ENCODE assay signal across 21 cellular contexts in the genomic region with DNA sequence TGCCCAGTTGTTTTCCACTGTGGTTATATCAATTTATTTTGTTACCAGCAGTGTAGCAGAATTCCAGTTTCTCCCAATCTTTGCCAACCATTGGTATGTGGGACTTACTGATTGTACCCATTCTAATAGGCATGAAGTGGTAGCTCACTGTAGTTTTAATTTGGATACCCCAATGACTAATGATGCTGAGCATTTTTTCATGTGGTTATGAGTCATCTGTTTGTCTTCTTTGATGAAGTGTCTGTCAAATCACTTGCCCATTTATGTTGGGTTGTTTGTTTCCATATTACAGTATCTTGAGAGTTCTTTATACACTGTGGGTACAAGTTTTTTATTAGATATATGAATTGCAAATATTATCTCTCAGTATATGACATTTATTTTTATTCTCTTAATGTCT.
"Had no signal": no experiment of that assay in that cellular context is flagged by ENCODE, and none has a peak within 500 bp of the region (broad histone marks: within the 10 kb centered on the region; RNA-seq: fewer than 3 reads in every experiment).

No MANE protein-coding gene starts in this region.

- H3K4me1 ChIP-seq: adrenal gland, heart left ventricle, right lobe of liver, tibial nerve had no signal

- H3K36me3 ChIP-seq: adrenal gland, heart left ventricle, right lobe of liver, spleen, tibial nerve had no signal

- H3K9me3 Mint-ChIP-seq: activated B cell treated with CpG ODN at 0.5 μM for 24 hours; activated CD4-positive, alpha-beta T cell treated with anti-CD3 and anti-CD28 coated beads, Interleukin-2, amount 10 ng/mL, durations not matched to agents 24 days and 14 days had no signal

- FAIRE-seq: TTC549 had no signal

- H3K9me3 ChIP-seq: adrenal gland, body of pancreas, heart left ventricle, right lobe of liver, tibial nerve had no signal

- H3K4me1 Mint-ChIP-seq: activated B cell treated with CpG ODN at 0.5 μM for 24 hours; activated CD4-positive, alpha-beta T cell treated with anti-CD3 and anti-CD28 coated beads, Interleukin-2, amount 10 ng/mL, durations not matched to agents 24 days and 14 days; natural killer cell; stimulated activated memory B cell treated with anti-CD40 and anti-IgM and Interleukin-4, amounts not matched to agents 10 μg/mL and 1 μg/mL and 100 μg/mL, for 72 hours; T-helper 17 cell had no signal

- H3K36me3 Mint-ChIP-seq: natural killer cell; stimulated activated memory B cell treated with anti-CD40 and anti-IgM and Interleukin-4, amounts not matched to agents 10 μg/mL and 1 μg/mL and 100 μg/mL, for 72 hours had no signal

- H3K27me3 ChIP-seq: adrenal gland, body of pancreas, right lobe of liver, spleen, tibial nerve had no signal

- DNase-seq: activated B cell treated with CpG ODN at 0.5 μM for 24 hours; activated CD4-positive, alpha-beta T cell treated with anti-CD3 and anti-CD28 coated beads, Interleukin-2, amount 10 ng/mL, durations not matched to agents 24 days and 14 days; activated naive CD4-positive, alpha-beta T cell treated with anti-CD3 and anti-CD28 coated beads, Interleukin-2, amount 50 U/mL, for 16 hours; adrenal gland; body of pancreas; effector memory CD8-positive, alpha-beta T cell; foreskin fibroblast; heart left ventricle; natural killer cell; occipital lobe; right lobe of liver; spleen; stimulated activated CD4-positive, alpha-beta T cell treated with anti-CD3 and anti-CD28 coated beads, Interleukin-1b, Interleukin-23, amount 100 ng/mL, for 48 hours; T-helper 17 cell had no signal

- ATAC-seq: body of pancreas; effector memory CD8-positive, alpha-beta T cell; esophagus mucosa; heart left ventricle; left lobe of liver; natural killer cell; right lobe of liver; stimulated activated memory B cell treated with anti-CD40 and anti-IgM and Interleukin-4, amounts not matched to agents 10 μg/mL and 1 μg/mL and 100 μg/mL, for 72 hours; T-helper 17 cell had no signal

- H3K27ac ChIP-seq: adrenal gland, body of pancreas, heart left ventricle, right lobe of liver, spleen, tibial nerve had no signal

- H3K4me3 Mint-ChIP-seq: activated B cell treated with CpG ODN at 0.5 μM for 24 hours; activated CD4-positive, alpha-beta T cell treated with anti-CD3 and anti-CD28 coated beads, Interleukin-2, amount 10 ng/mL, durations not matched to agents 24 days and 14 days; effector memory CD8-positive, alpha-beta T cell; natural killer cell; stimulated activated memory B cell treated with anti-CD40 and anti-IgM and Interleukin-4, amounts not matched to agents 10 μg/mL and 1 μg/mL and 100 μg/mL, for 72 hours; T-helper 17 cell had no signal

- H3K27ac Mint-ChIP-seq: activated B cell treated with CpG ODN at 0.5 μM for 24 hours; activated CD4-positive, alpha-beta T cell treated with anti-CD3 and anti-CD28 coated beads, Interleukin-2, amount 10 ng/mL, durations not matched to agents 24 days and 14 days; activated T-helper 2 cell treated with anti-CD3 and anti-CD28 coated beads, Interferon-gamma antibody, Interleukin-2, Interleukin-4, amounts not matched to agents 10 μg/mL and 5 μg/mL and 100 μg/mL, durations not matched to agents 14 hours and 24 hours and 36 hours; effector memory CD8-positive, alpha-beta T cell; natural killer cell; progenitor cell of endocrine pancreas; stimulated activated memory B cell treated with anti-CD40 and anti-IgM and Interleukin-4, amounts not matched to agents 10 μg/mL and 1 μg/mL and 100 μg/mL, for 72 hours; T-helper 17 cell had no signal

- H3K27me3 Mint-ChIP-seq: activated B cell treated with CpG ODN at 0.5 μM for 24 hours; activated CD4-positive, alpha-beta T cell treated with anti-CD3 and anti-CD28 coated beads, Interleukin-2, amount 10 ng/mL, durations not matched to agents 24 days and 14 days; effector memory CD8-positive, alpha-beta T cell; stimulated activated memory B cell treated with anti-CD40 and anti-IgM and Interleukin-4, amounts not matched to agents 10 μg/mL and 1 μg/mL and 100 μg/mL, for 72 hours; T-helper 17 cell had no signal

- H3K4me3 ChIP-seq: adrenal gland, body of pancreas, heart left ventricle, right lobe of liver, spleen, tibial nerve had no signal
